ENCODE assay signal across 11 cellular contexts in genomic region chr10:23694921-23695824, GRCh38.
DNase-seq lines count a peak whose midpoint lies in the region; ATAC-seq, FAIRE-seq and TF ChIP-seq lines count a peak whose summit lies in the region.
"Had no signal": no experiment of that assay in that cellular context is flagged by ENCODE, and none has a peak within 500 bp of the region (broad histone marks: within the 10 kb centered on the region; RNA-seq: fewer than 3 reads in every experiment).

No MANE protein-coding gene starts in this region.

- DNase-seq in cardiac muscle cell (ENCODE audit: low read depth in 1 of 2, low spot score in 1 of 2) (no peak), right atrium auricular region (ENCODE audit: low spot score) (no peak), astrocyte (ENCODE audit: low read depth) (no peak), upper lobe of left lung (peak in 1 of 2 donors; percentile 76), substantia nigra (lab: John Stamatoyannopoulos, UW) (no peak), HPDE6-E6E7 (ENCODE audit: extremely low spot score) (no peak), mesenteric fat pad (ENCODE audit: low spot score) (no peak)
- peak in 1 of 10 donors; percentile 5 for DNase-seq in naive thymus-derived CD8-positive, alpha-beta T cell
- DNase-seq: activated gamma-delta T cell, C1 segment of cervical spinal cord, left colon had no signal

- H3K4me1 Mint-ChIP-seq in astrocyte (ENCODE audit: low read depth, unreplicated experiment) = peaks cover 3% of the 10 kb centered on the region
- peaks cover 3 to 20% (median 10%) of the 10 kb centered on the region in 4 donors for H3K4me1 Mint-ChIP-seq in naive thymus-derived CD8-positive, alpha-beta T cell

- FAIRE-seq in astrocyte (lab: Jason Lieb, UNC) = no peak

- no peak for TF ChIP-seq CTCF in cardiac muscle cell (IDR thresholded peaks at IDR 0.05; ENCODE audit: low read depth, low read length)
- no peak for TF ChIP-seq CTCF in right atrium auricular region (IDR thresholded peaks at IDR 0.05)
- TF ChIP-seq CTCF in astrocyte (IDR thresholded peaks at IDR 0.05; ENCODE audit: insufficient read depth, low read depth, low read length) = no peak
- TF ChIP-seq CTCF in upper lobe of left lung (IDR thresholded peaks at IDR 0.05) = no peak

- no peaks in the 10 kb centered on the region for H3K36me3 Mint-ChIP-seq in astrocyte (ENCODE audit: low read depth, unreplicated experiment)
- no peaks in the 10 kb centered on the region for H3K36me3 Mint-ChIP-seq in naive thymus-derived CD8-positive, alpha-beta T cell

- H3K4me3 ChIP-seq in cardiac muscle cell = peak overlapping the region; percentile 26
- peak overlapping the region in 1 of 2 donors; percentile 41 for H3K4me3 ChIP-seq in right atrium auricular region
- no peak overlapping the region for H3K4me3 ChIP-seq in astrocyte (ENCODE audit: insufficient read depth, low read depth, low read length)
- peak overlapping the region in 3 of 4 donors; percentile 23 to 34 (median 24) for H3K4me3 ChIP-seq in upper lobe of left lung

- no peak for TF ChIP-seq EP300 in upper lobe of left lung (IDR thresholded peaks at IDR 0.05)

- no peak overlapping the region for H2AFZ ChIP-seq in astrocyte (ENCODE audit: low read depth, low read length)

- WGBS in upper lobe of left lung, 2 donors = 2 to 4% methylated on average over 27 to 49 of the region's 63 CpGs

- peaks cover 99% of the 10 kb centered on the region for H3K27me3 ChIP-seq in cardiac muscle cell
- H3K27me3 ChIP-seq in right atrium auricular region = peaks cover 10 to 19% of the 10 kb centered on the region in 2 donors
- peaks cover 29% of the 10 kb centered on the region for H3K27me3 ChIP-seq in astrocyte (ENCODE audit: insufficient read depth, low read length)
- peaks cover 0 to 28% (median 11%) of the 10 kb centered on the region in 4 donors for H3K27me3 ChIP-seq in upper lobe of left lung

- H3K4me3 Mint-ChIP-seq in astrocyte (ENCODE audit: unreplicated experiment) = peak overlapping the region; percentile 74
- H3K4me3 Mint-ChIP-seq in naive thymus-derived CD8-positive, alpha-beta T cell = peak overlapping the region in 9 of 10 donors; percentile 33 to 72 (median 62)

- H3K9ac ChIP-seq in astrocyte (ENCODE audit: low read length) = no peak overlapping the region

- H3K4me1 ChIP-seq in cardiac muscle cell (ENCODE audit: low read depth) = no peaks in the 10 kb centered on the region
- H3K4me1 ChIP-seq in right atrium auricular region = peaks cover 0 to 28% of the 10 kb centered on the region in 2 donors
- H3K4me1 ChIP-seq in astrocyte (ENCODE audit: insufficient read depth, low read length) = no peaks in the 10 kb centered on the region
- peaks cover 10 to 21% (median 12%) of the 10 kb centered on the region in 4 donors for H3K4me1 ChIP-seq in upper lobe of left lung

- H3K27ac ChIP-seq in cardiac muscle cell = no peak overlapping the region
- H3K27ac ChIP-seq in right atrium auricular region = no peak overlapping the region
- H3K27ac ChIP-seq in astrocyte (ENCODE audit: low read depth, low read length) = no peak overlapping the region
- no peak overlapping the region for H3K27ac ChIP-seq in upper lobe of left lung
- no peak overlapping the region for H3K27ac ChIP-seq in substantia nigra (ENCODE audit: low read depth, low read length, poor library complexity, severe bottlenecking)

- TF ChIP-seq POLR2A in upper lobe of left lung (IDR thresholded peaks at IDR 0.05) = no peak

- H3K79me2 ChIP-seq in astrocyte (ENCODE audit: insufficient read depth, low read length) = no peaks in the 10 kb centered on the region

- no peak for ATAC-seq in naive thymus-derived CD8-positive, alpha-beta T cell
- ATAC-seq in upper lobe of left lung (ENCODE audit: low FRiP score in 2 of 2) = no peak
- ATAC-seq: left colon had no signal

- no peaks in the 10 kb centered on the region for H4K20me1 ChIP-seq in astrocyte (ENCODE audit: insufficient read depth, low read length)

- peak overlapping the region; percentile 46 for H3K4me2 ChIP-seq in astrocyte (ENCODE audit: low read length)

- H3K36me3 ChIP-seq in cardiac muscle cell (no peaks in the 10 kb centered on the region), right atrium auricular region (no peaks in the 10 kb centered on the region), astrocyte (ENCODE audit: insufficient read depth, low read length) (no peaks in the 10 kb centered on the region), upper lobe of left lung (no peaks in the 10 kb centered on the region)

- H3K9me3 ChIP-seq in cardiac muscle cell (ENCODE audit: low read depth) (no peaks in the 10 kb centered on the region), right atrium auricular region (no peaks in the 10 kb centered on the region), astrocyte (ENCODE audit: insufficient read depth, low read depth, low read length) (no peaks in the 10 kb centered on the region), upper lobe of left lung (no peaks in the 10 kb centered on the region)

- H3K9me3 Mint-ChIP-seq in astrocyte (ENCODE audit: unreplicated experiment) = no peaks in the 10 kb centered on the region
- H3K9me3 Mint-ChIP-seq in naive thymus-derived CD8-positive, alpha-beta T cell = no peaks in the 10 kb centered on the region

- POLR2A ChIA-PET in naive thymus-derived CD8-positive, alpha-beta T cell (lab: Charles Lee) = no interaction called here

- H3K27me3 Mint-ChIP-seq in astrocyte (ENCODE audit: low read depth, unreplicated experiment) = peaks cover 78% of the 10 kb centered on the region
- peaks cover 18 to 79% (median 39%) of the 10 kb centered on the region in 5 donors for H3K27me3 Mint-ChIP-seq in naive thymus-derived CD8-positive, alpha-beta T cell

- no peak overlapping the region for H3K27ac Mint-ChIP-seq in astrocyte (ENCODE audit: unreplicated experiment)
- H3K27ac Mint-ChIP-seq in naive thymus-derived CD8-positive, alpha-beta T cell = no peak overlapping the region
